8 cellular contexts compared by ENCODE assay signal in genomic region chr19:48244289-48244688, GRCh38. TPM values are rescaled to one million over a fixed set of nuclear protein-coding genes. Genes with fewer than 3 reads are reported as not detected.
DNase-seq lines count a peak whose midpoint lies in the region; ATAC-seq, FAIRE-seq and TF ChIP-seq lines count a peak whose summit lies in the region.

No MANE protein-coding gene starts in this region.

- intact Hi-C loops in CD4-positive, alpha-beta T cell (cut with DNase I, micrococcal nuclease), result loop anchor here in 1 of 2 experiments (2.0 to 10.0 kb wide), 2 partner anchors 17 to 69 kb away; partner anchors contain the start of genes LIG1 and ZSWIM9

- peaks cover 75% of the 10 kb centered on the region for H3K36me3 Mint-ChIP-seq in CD4-positive, alpha-beta T cell (ENCODE audit: low read depth)
- H3K36me3 Mint-ChIP-seq in naive B cell, result peaks cover 31 to 33% of the 10 kb centered on the region in 2 donors

- no peak for FAIRE-seq in urothelium cell line (lab: Jason Lieb, UNC)

- no peaks in the 10 kb centered on the region for H3K9me3 Mint-ChIP-seq in CD4-positive, alpha-beta T cell
- H3K9me3 Mint-ChIP-seq in naive B cell, result no peaks in the 10 kb centered on the region

- H3K9me3 ChIP-seq in CD4-positive, alpha-beta T cell (ENCODE audit: control insufficient read depth, low read length), result no peaks in the 10 kb centered on the region

- H3K27ac Mint-ChIP-seq in CD4-positive, alpha-beta T cell, result peak overlapping the region; percentile 89
- peak overlapping the region; percentile 91 to 98 (median 94) for H3K27ac Mint-ChIP-seq in naive B cell

- peaks cover 56% of the 10 kb centered on the region for H3K4me1 Mint-ChIP-seq in CD4-positive, alpha-beta T cell (ENCODE audit: low read depth)
- H3K4me1 Mint-ChIP-seq in naive B cell, result peaks cover 34 to 66% (median 38%) of the 10 kb centered on the region in 3 donors

- CTCF ChIA-PET in CD4-positive, alpha-beta T cell (lab: Charles Lee), result interaction anchor here (1.8 to 3.6 kb wide), 4 partner anchors 11 to 90 kb away, joined by 5 to 24 read pairs (median 6); partner anchors contain the start of gene CARD8

- H3K27me3 ChIP-seq in CD4-positive, alpha-beta T cell (ENCODE audit: control insufficient read depth, insufficient read depth, low read length), result no peaks in the 10 kb centered on the region

- POLR2A ChIA-PET in CD4-positive, alpha-beta T cell (lab: Charles Lee), result interaction anchor here (1.1 to 3.7 kb wide), 6 partner anchors 8 to 134 kb away, joined by 3 to 31 read pairs (median 4); partner anchors contain the start of genes CARD8 and PLA2G4C

- H3K27ac ChIP-seq in CD4-positive, alpha-beta T cell (ENCODE audit: low read depth, low read length), result peak overlapping the region; percentile 56

- no peak for TF ChIP-seq CTCF in CD4-positive, alpha-beta T cell (IDR thresholded peaks at IDR 0.05)

- no peaks in the 10 kb centered on the region for H3K27me3 Mint-ChIP-seq in CD4-positive, alpha-beta T cell
- no peaks in the 10 kb centered on the region for H3K27me3 Mint-ChIP-seq in naive B cell

- ATAC-seq in CD4-positive, alpha-beta T cell (ENCODE audit: poor library complexity), result peak; percentile 98
- ATAC-seq in naive B cell (ENCODE audit: low read depth in 2 of 2), result peak; percentile 81 to 82
- no peak for ATAC-seq in GM18867 (IDR thresholded peaks at IDR 0.05; ENCODE audit: unreplicated experiment)
- no peak for ATAC-seq in GM19463 (IDR thresholded peaks at IDR 0.05; ENCODE audit: unreplicated experiment)

- peak in 8 of 10 experiments; percentile 21 to 44 (median 31) for DNase-seq in CD4-positive, alpha-beta T cell
- peak; percentile 47 for DNase-seq in MV-4-11 (lab: John Stamatoyannopoulos, UW)
- peak; percentile 35 for DNase-seq in activated gamma-delta T cell treated with anti-CD3 and anti-CD28 coated beads, Interleukin-2, amount 50 U/mL, for 16 hours (ENCODE audit: low read depth)
- DNase-seq in naive B cell, result no peak
- DNase-seq in urothelium cell line (ENCODE audit: low spot score), result no peak
- DNase-seq in anterior cingulate cortex (lab: John Stamatoyannopoulos, UW), result no peak

- H3K4me3 Mint-ChIP-seq in CD4-positive, alpha-beta T cell, result peak overlapping the region; percentile 70
- H3K4me3 Mint-ChIP-seq in naive B cell, result peak overlapping the region; percentile 41 to 90 (median 78)

RNA-seq across cellular contexts. Expression of gene CARD8, which starts 11.4 kb away (rescaled TPM):
- total RNA-seq in CD4-positive, alpha-beta T cell, result 10 to 100 TPM; 71.1 to 73.1 TPM
- 100 to 1,000 TPM in 2 of 6 donors, 10 to 100 TPM in 4; 80.9 to 113 (median 92.0) TPM for polyA plus RNA-seq in naive B cell (ENCODE audit: low read depth in 6 of 6)

RNA-seq across cellular contexts. Expression of gene ZNF114, which starts 25.6 kb away (rescaled TPM):
- total RNA-seq in CD4-positive, alpha-beta T cell, result not detected
- polyA plus RNA-seq in naive B cell (ENCODE audit: low read depth in 6 of 6), result under 1 TPM in 2 of 6 donors, not detected in 4; 0.29 to 0.41 TPM

Comparison
In these comparisons a context has a peak if more than half of its experiments do, and no peak if none do; other contexts are left out.
1. ATAC-seq: peak in CD4-positive, alpha-beta T cell (single experiment) and naive B cell (2 of 2); none in GM18867 (single experiment) and GM19463 (single experiment).
2. DNase-seq: peak in CD4-positive, alpha-beta T cell (8 of 10), MV-4-11 (single experiment) and activated gamma-delta T cell treated with anti-CD3 and anti-CD28 coated beads, Interleukin-2, amount 50 U/mL, for 16 hours (single experiment); none in naive B cell (single experiment), urothelium cell line (single experiment) and anterior cingulate cortex (0 of 58).